In genomic region chr9:136886610-136887597, GRCh38 we compare ENCODE assay signal across 8 cellular contexts. TPM values are rescaled to one million over a fixed set of nuclear protein-coding genes. Genes with fewer than 3 reads are reported as not detected.
DNase-seq lines count a peak whose midpoint lies in the region; ATAC-seq and TF ChIP-seq lines count a peak whose summit lies in the region.

No MANE protein-coding gene starts in this region.

- peaks cover 20 to 22% of the 10 kb centered on the region in 2 donors for H3K4me1 ChIP-seq in naive thymus-derived CD4-positive, alpha-beta T cell (ENCODE audit: control insufficient read depth in 2 of 2, insufficient read depth in 2 of 2, low read length in 2 of 2)

- H3K4me3 ChIP-seq in epithelial cell of proximal tubule (ENCODE audit: low read depth, low read length) = peak overlapping the region; percentile 93
- peak overlapping the region; percentile 66 for H3K4me3 ChIP-seq in naive thymus-derived CD4-positive, alpha-beta T cell (ENCODE audit: low read length)

- ATAC-seq in GM19463 (IDR thresholded peaks at IDR 0.05; ENCODE audit: unreplicated experiment) (peak; percentile 15), HG03571 (IDR thresholded peaks at IDR 0.05; ENCODE audit: unreplicated experiment) (peak; percentile 11), GM21717 (IDR thresholded peaks at IDR 0.05; ENCODE audit: unreplicated experiment) (no peak)
- peak; percentile 69 for ATAC-seq in naive thymus-derived CD4-positive, alpha-beta T cell

- no peaks in the 10 kb centered on the region for H3K27me3 ChIP-seq in naive thymus-derived CD4-positive, alpha-beta T cell (ENCODE audit: control insufficient read depth in 2 of 2, insufficient read depth in 2 of 2, low read length in 2 of 2)

- DNase-seq in GDM1 (lab: John Stamatoyannopoulos, UW) = peak; percentile 47
- peak; percentile 85 for DNase-seq in activated CD4-positive, alpha-beta T cell treated with anti-CD3 and anti-CD28 coated beads, Interleukin-2, amount 10 ng/mL, durations not matched to agents 24 days and 14 days
- DNase-seq in epithelial cell of proximal tubule (ENCODE audit: low read depth) = no peak
- peak in 6 of 9 donors; percentile 5 to 77 (median 26) for DNase-seq in naive thymus-derived CD4-positive, alpha-beta T cell
- no peak for DNase-seq in cortex of kidney (lab: John Stamatoyannopoulos, UW)

- no peak for TF ChIP-seq CTCF in epithelial cell of proximal tubule (conservative IDR thresholded peaks at IDR 0.05; ENCODE audit: low read depth, low read length)

- intact Hi-C loops in activated CD4-positive, alpha-beta T cell treated with anti-CD3 and anti-CD28 coated beads, Interleukin-2, amount 10 ng/mL, durations not matched to agents 24 days and 14 days (cut with micrococcal nuclease) = loop anchor here (1.0 to 10.0 kb wide), 5 partner anchors 15 to 82 kb away; partner anchors contain the start of genes EDF1, FBXW5, PHPT1 and RABL6
- intact Hi-C loops in naive thymus-derived CD4-positive, alpha-beta T cell (cut with micrococcal nuclease) = loop anchor here (1.0 to 10.0 kb wide), 14 partner anchors 14 to 352 kb away; partner anchors contain the start of genes EDF1 (in 2 of the 2), FBXW5 (in 2 of the 2), TMEM141 (in 2 of the 2) and AJM1 (in 1 of the 2)

- H3K27ac Mint-ChIP-seq in activated CD4-positive, alpha-beta T cell treated with anti-CD3 and anti-CD28 coated beads, Interleukin-2, amount 10 ng/mL, durations not matched to agents 24 days and 14 days = peak overlapping the region; percentile 95
- peak overlapping the region; percentile 78 to 95 (median 89) for H3K27ac Mint-ChIP-seq in naive thymus-derived CD4-positive, alpha-beta T cell

- CTCF ChIA-PET in naive thymus-derived CD4-positive, alpha-beta T cell (lab: Charles Lee) = no interaction called here

- POLR2A ChIA-PET in naive thymus-derived CD4-positive, alpha-beta T cell (lab: Charles Lee) = interaction anchor here (0.6 to 2.4 kb wide), 14 partner anchors 12 to 159 kb away, joined by 3 to 9 read pairs (median 4); partner anchors contain the start of genes AJM1, EDF1 and FBXW5

- H3K9me3 ChIP-seq in naive thymus-derived CD4-positive, alpha-beta T cell (ENCODE audit: control insufficient read depth in 2 of 3, low read length in 3 of 3) = no peaks in the 10 kb centered on the region

- H3K9me3 Mint-ChIP-seq in activated CD4-positive, alpha-beta T cell treated with anti-CD3 and anti-CD28 coated beads, Interleukin-2, amount 10 ng/mL, durations not matched to agents 24 days and 14 days = no peaks in the 10 kb centered on the region
- no peaks in the 10 kb centered on the region for H3K9me3 Mint-ChIP-seq in naive thymus-derived CD4-positive, alpha-beta T cell

- H3K36me3 Mint-ChIP-seq in activated CD4-positive, alpha-beta T cell treated with anti-CD3 and anti-CD28 coated beads, Interleukin-2, amount 10 ng/mL, durations not matched to agents 24 days and 14 days (ENCODE audit: low read depth) = peaks cover 22% of the 10 kb centered on the region
- peaks cover 0 to 3% (median 0%) of the 10 kb centered on the region in 5 donors for H3K36me3 Mint-ChIP-seq in naive thymus-derived CD4-positive, alpha-beta T cell

- peaks cover 0 to 6% (median 0%) of the 10 kb centered on the region in 3 experiments for H3K36me3 ChIP-seq in naive thymus-derived CD4-positive, alpha-beta T cell (ENCODE audit: control insufficient read depth in 2 of 3, insufficient read depth in 3 of 3, low read length in 3 of 3)

- peaks cover 29% of the 10 kb centered on the region for H3K4me1 Mint-ChIP-seq in activated CD4-positive, alpha-beta T cell treated with anti-CD3 and anti-CD28 coated beads, Interleukin-2, amount 10 ng/mL, durations not matched to agents 24 days and 14 days
- peaks cover 16 to 46% (median 28%) of the 10 kb centered on the region in 7 donors for H3K4me1 Mint-ChIP-seq in naive thymus-derived CD4-positive, alpha-beta T cell

- H3K27ac ChIP-seq in naive thymus-derived CD4-positive, alpha-beta T cell (ENCODE audit: low read depth, low read length) = peak overlapping the region; percentile 97

- H3K27me3 Mint-ChIP-seq in activated CD4-positive, alpha-beta T cell treated with anti-CD3 and anti-CD28 coated beads, Interleukin-2, amount 10 ng/mL, durations not matched to agents 24 days and 14 days = no peaks in the 10 kb centered on the region
- no peaks in the 10 kb centered on the region for H3K27me3 Mint-ChIP-seq in naive thymus-derived CD4-positive, alpha-beta T cell

- peak overlapping the region; percentile 100 for H3K4me3 Mint-ChIP-seq in activated CD4-positive, alpha-beta T cell treated with anti-CD3 and anti-CD28 coated beads, Interleukin-2, amount 10 ng/mL, durations not matched to agents 24 days and 14 days
- peak overlapping the region; percentile 83 to 99 (median 86) for H3K4me3 Mint-ChIP-seq in naive thymus-derived CD4-positive, alpha-beta T cell

RNA-seq across cellular contexts. Expression of gene TRAF2, which starts 0.6 kb away (rescaled TPM):
- 61.6 and 66.6 TPM in 2 replicates for total RNA-seq in activated CD4-positive, alpha-beta T cell treated with anti-CD3 and anti-CD28 coated beads, Interleukin-2, amount 10 ng/mL, durations not matched to agents 24 days and 14 days
- 21.0 and 26.1 TPM in 2 replicates for total RNA-seq in epithelial cell of proximal tubule
- total RNA-seq in naive thymus-derived CD4-positive, alpha-beta T cell = 10 to 100 TPM; 14.6 to 72.8 (median 29.6) TPM
- 10 to 100 TPM; 11.9 to 29.1 TPM for polyA plus RNA-seq in naive thymus-derived CD4-positive, alpha-beta T cell

RNA-seq across cellular contexts. Expression of gene EDF1, which starts 20.8 kb away (rescaled TPM):
- 378 and 380 TPM in 2 replicates for total RNA-seq in activated CD4-positive, alpha-beta T cell treated with anti-CD3 and anti-CD28 coated beads, Interleukin-2, amount 10 ng/mL, durations not matched to agents 24 days and 14 days
- 403 and 419 TPM in 2 replicates for total RNA-seq in epithelial cell of proximal tubule
- total RNA-seq in naive thymus-derived CD4-positive, alpha-beta T cell = 100 to 1,000 TPM; 224 to 369 (median 283) TPM
- 100 to 1,000 TPM; 337 to 404 TPM for polyA plus RNA-seq in naive thymus-derived CD4-positive, alpha-beta T cell

RNA-seq across cellular contexts. Expression of gene MAMDC4, which starts 34.8 kb away (rescaled TPM):
- total RNA-seq in activated CD4-positive, alpha-beta T cell treated with anti-CD3 and anti-CD28 coated beads, Interleukin-2, amount 10 ng/mL, durations not matched to agents 24 days and 14 days = 24.7 and 30.1 TPM in 2 replicates
- total RNA-seq in epithelial cell of proximal tubule = 1.2 and 4.8 TPM in 2 replicates
- total RNA-seq in naive thymus-derived CD4-positive, alpha-beta T cell = 10 to 100 TPM in 1 of 5 experiments, 1 to 10 TPM in 4; 3.7 to 27.7 (median 6.1) TPM
- polyA plus RNA-seq in naive thymus-derived CD4-positive, alpha-beta T cell = under 1 TPM in 1 of 2 donors, not detected in 1; 0.22 TPM

RNA-seq across cellular contexts. Expression of gene PHPT1, which starts 37.7 kb away (rescaled TPM):
- total RNA-seq in activated CD4-positive, alpha-beta T cell treated with anti-CD3 and anti-CD28 coated beads, Interleukin-2, amount 10 ng/mL, durations not matched to agents 24 days and 14 days = 134 and 145 TPM in 2 replicates
- total RNA-seq in epithelial cell of proximal tubule = 101 and 114 TPM in 2 replicates
- 100 to 1,000 TPM in 1 of 5 experiments, 10 to 100 TPM in 4; 17.7 to 167 (median 27.7) TPM for total RNA-seq in naive thymus-derived CD4-positive, alpha-beta T cell
- polyA plus RNA-seq in naive thymus-derived CD4-positive, alpha-beta T cell = 10 to 100 TPM; 57.0 to 75.7 TPM

RNA-seq across cellular contexts. Expression of gene AJM1, which starts 44.6 kb away (rescaled TPM):
- 5.7 and 5.9 TPM in 2 replicates for total RNA-seq in activated CD4-positive, alpha-beta T cell treated with anti-CD3 and anti-CD28 coated beads, Interleukin-2, amount 10 ng/mL, durations not matched to agents 24 days and 14 days
- 0.51 and 2.2 TPM in 2 replicates for total RNA-seq in epithelial cell of proximal tubule
- total RNA-seq in naive thymus-derived CD4-positive, alpha-beta T cell = 1 to 10 TPM in 3 of 5 experiments, under 1 TPM in 2; 0.81 to 7.5 (median 1.8) TPM
- under 1 TPM in 1 of 2 donors, not detected in 1; 0.04 TPM for polyA plus RNA-seq in naive thymus-derived CD4-positive, alpha-beta T cell

Comparison
In these comparisons a context has a peak if more than half of its experiments do, and no peak if none do; other contexts are left out.
1. DNase-seq: peak in GDM1 (single experiment), activated CD4-positive, alpha-beta T cell treated with anti-CD3 and anti-CD28 coated beads, Interleukin-2, amount 10 ng/mL, durations not matched to agents 24 days and 14 days (single experiment) and naive thymus-derived CD4-positive, alpha-beta T cell (6 of 9); none in epithelial cell of proximal tubule (single experiment) and cortex of kidney (single experiment).